In the genomic region with DNA sequence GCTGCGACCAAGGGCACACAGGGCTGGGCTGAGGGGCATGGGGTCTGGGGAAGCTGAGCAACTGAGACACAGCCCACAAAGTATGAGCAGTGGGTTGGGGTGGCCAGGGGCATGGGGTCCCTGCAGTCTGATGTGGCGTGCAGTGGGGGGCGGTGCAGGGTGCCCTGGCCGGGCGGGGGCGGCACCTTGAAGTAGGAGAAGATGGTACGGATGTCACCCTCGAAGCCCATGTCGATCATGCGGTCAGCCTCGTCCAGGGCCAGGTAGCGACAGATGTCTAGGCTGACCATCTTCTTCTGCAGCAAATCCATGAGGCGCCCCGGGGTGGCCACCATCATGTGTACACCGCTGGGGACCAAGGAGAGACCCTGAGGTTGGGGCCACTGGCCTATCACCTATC, we compare ENCODE assay signal across 24 cellular contexts. TPM values are rescaled to one million over a fixed set of nuclear protein-coding genes. Genes with fewer than 3 reads are reported as not detected.
DNase-seq lines count a peak whose midpoint lies in the region; ATAC-seq and TF ChIP-seq lines count a peak whose summit lies in the region.
"Had no signal": no experiment of that assay in that cellular context is flagged by ENCODE, and none has a peak within 500 bp of the region (broad histone marks: within the 10 kb centered on the region; RNA-seq: fewer than 3 reads in every experiment).

No MANE protein-coding gene starts in this region.

- H3K9ac ChIP-seq in mesenchymal stem cell (ENCODE audit: low read length), result no peak overlapping the region
- H3K9ac ChIP-seq: KMS-11 had no signal

- H3K4me2 ChIP-seq in mesenchymal stem cell (ENCODE audit: low read length, poor library complexity, severe bottlenecking), result no peak overlapping the region
- H3K4me2 ChIP-seq: GM23338, KMS-11 had no signal

- no peaks in the 10 kb centered on the region for H3K9me3 Mint-ChIP-seq in activated naive CD8-positive, alpha-beta T cell treated with anti-CD3 and anti-CD28 coated beads, Interleukin-2, amount 10 ng/mL, durations not matched to agents 7 days and 5 days
- H3K9me3 Mint-ChIP-seq in activated naive CD8-positive, alpha-beta T cell treated with anti-CD3 and anti-CD28 coated beads, Interleukin-2, amount 50 U/mL, for 24 hours, result no peaks in the 10 kb centered on the region
- no peaks in the 10 kb centered on the region for H3K9me3 Mint-ChIP-seq in stimulated activated effector memory CD8-positive, alpha-beta T cell treated with anti-CD3 and anti-CD28 coated beads, Interleukin-12 subunit alpha, Interleukin-12 subunit beta, amount 100 ng/mL, for 72 hours
- H3K9me3 Mint-ChIP-seq: CD4-positive, alpha-beta memory T cell; IgD-negative memory B cell had no signal

- no peak for DNase-seq in activated naive CD8-positive, alpha-beta T cell treated with anti-CD3 and anti-CD28 coated beads, Interleukin-2, amount 10 ng/mL, durations not matched to agents 7 days and 5 days
- DNase-seq in activated naive CD8-positive, alpha-beta T cell treated with anti-CD3 and anti-CD28 coated beads, Interleukin-2, amount 50 U/mL, for 24 hours, result no peak
- DNase-seq in mesenchymal stem cell, result no peak
- no peak for DNase-seq in stimulated activated effector memory CD8-positive, alpha-beta T cell treated with anti-CD3 and anti-CD28 coated beads, Interleukin-12 subunit alpha, Interleukin-12 subunit beta, amount 100 ng/mL, for 72 hours (ENCODE audit: low spot score in 2 of 2)
- no peak for DNase-seq in HEK293T (ENCODE audit: extremely low spot score)
- no peak for DNase-seq in SK-N-DZ (ENCODE audit: low spot score)
- DNase-seq in breast epithelium (ENCODE audit: low spot score in 2 of 2), result no peak
- DNase-seq: BE2C; Caco-2; CD4-positive, alpha-beta memory T cell; NCI-H1048; NCI-H1417; NCI-H1694 treated with DMSO at 0.1 percent for 48 hours; NCI-H2081; NCI-H2227 treated with DMSO at 0.1 percent for 48 hours; NCI-H526 treated with DMSO at 0.1 percent for 48 hours had no signal

- H3K36me3 ChIP-seq in HEK293 (ENCODE audit: control insufficient read depth in 2 of 2, insufficient read depth in 1 of 2, low read length in 2 of 2), result peaks cover 6 to 73% of the 10 kb centered on the region in 2 experiments
- H3K36me3 ChIP-seq in mesenchymal stem cell (ENCODE audit: control insufficient read depth in 1 of 2, insufficient read depth in 2 of 2, low read depth in 1 of 2, low read length in 2 of 2), result peaks cover 56 to 74% of the 10 kb centered on the region in 2 experiments
- peaks cover 20% of the 10 kb centered on the region for H3K36me3 ChIP-seq in breast epithelium

- no peak overlapping the region for H2BK5ac ChIP-seq in mesenchymal stem cell (ENCODE audit: low read depth, low read length, poor library complexity, severe bottlenecking)

- POLR2A ChIA-PET in activated naive CD8-positive, alpha-beta T cell treated with anti-CD3 and anti-CD28 coated beads, Interleukin-2, amount 10 ng/mL, durations not matched to agents 7 days and 5 days (lab: Charles Lee), result no interaction called here
- POLR2A ChIA-PET in HEK293 (lab: Yijun Ruan, JAX) (no interaction called here), HEK293T (lab: Yijun Ruan, JAX) (no interaction called here)

- H3K4me1 Mint-ChIP-seq in activated naive CD8-positive, alpha-beta T cell treated with anti-CD3 and anti-CD28 coated beads, Interleukin-2, amount 10 ng/mL, durations not matched to agents 7 days and 5 days, result peaks cover 30% of the 10 kb centered on the region
- peaks cover 50% of the 10 kb centered on the region for H3K4me1 Mint-ChIP-seq in activated naive CD8-positive, alpha-beta T cell treated with anti-CD3 and anti-CD28 coated beads, Interleukin-2, amount 50 U/mL, for 24 hours
- peaks cover 53% of the 10 kb centered on the region for H3K4me1 Mint-ChIP-seq in stimulated activated effector memory CD8-positive, alpha-beta T cell treated with anti-CD3 and anti-CD28 coated beads, Interleukin-12 subunit alpha, Interleukin-12 subunit beta, amount 100 ng/mL, for 72 hours

- H3K36me3 Mint-ChIP-seq in activated naive CD8-positive, alpha-beta T cell treated with anti-CD3 and anti-CD28 coated beads, Interleukin-2, amount 10 ng/mL, durations not matched to agents 7 days and 5 days, result peaks cover 40% of the 10 kb centered on the region
- H3K36me3 Mint-ChIP-seq in activated naive CD8-positive, alpha-beta T cell treated with anti-CD3 and anti-CD28 coated beads, Interleukin-2, amount 50 U/mL, for 24 hours (ENCODE audit: low read depth), result peaks cover 51% of the 10 kb centered on the region
- peaks cover 80% of the 10 kb centered on the region for H3K36me3 Mint-ChIP-seq in stimulated activated effector memory CD8-positive, alpha-beta T cell treated with anti-CD3 and anti-CD28 coated beads, Interleukin-12 subunit alpha, Interleukin-12 subunit beta, amount 100 ng/mL, for 72 hours

- H3K14ac ChIP-seq in mesenchymal stem cell (ENCODE audit: low read length in 2 of 2), result no peak overlapping the region

- H3K4me3 ChIP-seq in HEK293 (ENCODE audit: low read depth, low read length) (no peak overlapping the region), mesenchymal stem cell (ENCODE audit: insufficient read depth in 1 of 2, low read depth in 1 of 2, low read length in 2 of 2) (no peak overlapping the region), breast epithelium (no peak overlapping the region)
- H3K4me3 ChIP-seq: GM23338, HAP-1 had no signal

- no peak overlapping the region for H2BK12ac ChIP-seq in mesenchymal stem cell (ENCODE audit: low read length in 2 of 2)

- H3K9me3 ChIP-seq in HEK293 (ENCODE audit: control insufficient read depth, insufficient read depth, low read depth, low read length) (no peaks in the 10 kb centered on the region), mesenchymal stem cell (ENCODE audit: control insufficient read depth, low read length) (no peaks in the 10 kb centered on the region), breast epithelium (no peaks in the 10 kb centered on the region)
- H3K9me3 ChIP-seq: BE2C, Caco-2, HAP-1 had no signal

- CTCF ChIA-PET in HEK293 (lab: Yijun Ruan, JAX), result no interaction called here
- CTCF ChIA-PET in HEK293T (lab: Yijun Ruan, JAX), result no interaction called here

- TF ChIP-seq CTCF in HEK293 (tag by site-specific recombination; IDR thresholded peaks at IDR 0.05) (no peak), breast epithelium (IDR thresholded peaks at IDR 0.05) (no peak)

- no peak overlapping the region for H3K4ac ChIP-seq in mesenchymal stem cell (ENCODE audit: low read depth in 1 of 2, low read length in 2 of 2)

- intact Hi-C loops in breast epithelium (cut with DNase I; ENCODE audit: low total_unique reads), result no loop called here

- 96% methylated on average over 15 of the region's 15 CpGs for WGBS in mesenchymal stem cell

- H4K91ac ChIP-seq in mesenchymal stem cell (ENCODE audit: low read length), result no peak overlapping the region

- peaks cover 39% of the 10 kb centered on the region for H3K79me1 ChIP-seq in mesenchymal stem cell (replicated peaks; ENCODE audit: low read length, poor library complexity, severe bottlenecking)

- no peak overlapping the region for H3K27ac ChIP-seq in HEK293 (ENCODE audit: extremely low read depth, low read depth, low read length)
- H3K27ac ChIP-seq in mesenchymal stem cell (ENCODE audit: low read length, poor library complexity, severe bottlenecking), result no peak overlapping the region
- no peak overlapping the region for H3K27ac ChIP-seq in breast epithelium
- H3K27ac ChIP-seq: 22Rv1, KMS-11 had no signal

- peak overlapping the region; percentile 2 for H2BK15ac ChIP-seq in mesenchymal stem cell (ENCODE audit: low read depth, poor library complexity, severe bottlenecking)

- no peak overlapping the region for H2AFZ ChIP-seq in mesenchymal stem cell (ENCODE audit: low read depth, low read length)
- H2AFZ ChIP-seq: GM23338 had no signal

- H3K4me1 ChIP-seq in HEK293 (ENCODE audit: control insufficient read depth, insufficient read depth, low read length), result no peaks in the 10 kb centered on the region
- peaks cover 18% of the 10 kb centered on the region for H3K4me1 ChIP-seq in mesenchymal stem cell (ENCODE audit: control insufficient read depth, insufficient read depth, low read depth, low read length)
- H3K4me1 ChIP-seq in breast epithelium, result peaks cover 8% of the 10 kb centered on the region in 2 donors

- no peak for TF ChIP-seq POLR2A in breast epithelium (IDR thresholded peaks at IDR 0.05)

- no peak overlapping the region for H3K23ac ChIP-seq in mesenchymal stem cell (ENCODE audit: low read length in 2 of 2)

- H2BK120ac ChIP-seq in mesenchymal stem cell (ENCODE audit: low read depth, low read length), result no peak overlapping the region

- H3K27me3 ChIP-seq in mesenchymal stem cell (ENCODE audit: control insufficient read depth in 1 of 2, insufficient read depth in 1 of 2, low read length in 2 of 2) (no peaks in the 10 kb centered on the region), breast epithelium (no peaks in the 10 kb centered on the region)
- H3K27me3 ChIP-seq: BE2C had no signal

- H2AK5ac ChIP-seq in mesenchymal stem cell (ENCODE audit: low read length, severe bottlenecking), result no peak overlapping the region

- H4K8ac ChIP-seq in mesenchymal stem cell (ENCODE audit: low read length), result no peak overlapping the region

- ATAC-seq in activated naive CD8-positive, alpha-beta T cell treated with anti-CD3 and anti-CD28 coated beads, Interleukin-2, amount 10 ng/mL, durations not matched to agents 7 days and 5 days (ENCODE audit: low read depth), result no peak
- ATAC-seq in activated naive CD8-positive, alpha-beta T cell treated with anti-CD3 and anti-CD28 coated beads, Interleukin-2, amount 50 U/mL, for 24 hours, result no peak
- ATAC-seq in stimulated activated effector memory CD8-positive, alpha-beta T cell treated with anti-CD3 and anti-CD28 coated beads, Interleukin-12 subunit alpha, Interleukin-12 subunit beta, amount 100 ng/mL, for 72 hours, result no peak
- ATAC-seq: GM23338, Panc1, SK-N-SH treated with all-trans-retinoic acid at 6 μM for 48 hours had no signal

- peak overlapping the region; percentile 47 for H3K4me3 Mint-ChIP-seq in activated naive CD8-positive, alpha-beta T cell treated with anti-CD3 and anti-CD28 coated beads, Interleukin-2, amount 10 ng/mL, durations not matched to agents 7 days and 5 days
- no peak overlapping the region for H3K4me3 Mint-ChIP-seq in activated naive CD8-positive, alpha-beta T cell treated with anti-CD3 and anti-CD28 coated beads, Interleukin-2, amount 50 U/mL, for 24 hours
- H3K4me3 Mint-ChIP-seq in stimulated activated effector memory CD8-positive, alpha-beta T cell treated with anti-CD3 and anti-CD28 coated beads, Interleukin-12 subunit alpha, Interleukin-12 subunit beta, amount 100 ng/mL, for 72 hours, result no peak overlapping the region
- H3K4me3 Mint-ChIP-seq: GM23338 had no signal

- H3K27ac Mint-ChIP-seq in activated naive CD8-positive, alpha-beta T cell treated with anti-CD3 and anti-CD28 coated beads, Interleukin-2, amount 10 ng/mL, durations not matched to agents 7 days and 5 days, result no peak overlapping the region
- no peak overlapping the region for H3K27ac Mint-ChIP-seq in activated naive CD8-positive, alpha-beta T cell treated with anti-CD3 and anti-CD28 coated beads, Interleukin-2, amount 50 U/mL, for 24 hours
- peak overlapping the region; percentile 90 for H3K27ac Mint-ChIP-seq in stimulated activated effector memory CD8-positive, alpha-beta T cell treated with anti-CD3 and anti-CD28 coated beads, Interleukin-12 subunit alpha, Interleukin-12 subunit beta, amount 100 ng/mL, for 72 hours
- H3K27ac Mint-ChIP-seq: GM23338 had no signal

- H3K27me3 Mint-ChIP-seq in activated naive CD8-positive, alpha-beta T cell treated with anti-CD3 and anti-CD28 coated beads, Interleukin-2, amount 10 ng/mL, durations not matched to agents 7 days and 5 days, result no peaks in the 10 kb centered on the region
- peaks cover 3% of the 10 kb centered on the region for H3K27me3 Mint-ChIP-seq in activated naive CD8-positive, alpha-beta T cell treated with anti-CD3 and anti-CD28 coated beads, Interleukin-2, amount 50 U/mL, for 24 hours
- H3K27me3 Mint-ChIP-seq: CD4-positive, alpha-beta memory T cell; IgD-negative memory B cell had no signal

- no peak overlapping the region for H3K18ac ChIP-seq in mesenchymal stem cell (ENCODE audit: low read depth in 1 of 2, low read length in 2 of 2)

RNA-seq across cellular contexts. Expression of a gene that starts 3.3 kb away (rescaled TPM):
- 100 to 1,000 TPM; 132 to 135 TPM for total RNA-seq in activated naive CD8-positive, alpha-beta T cell treated with anti-CD3 and anti-CD28 coated beads, Interleukin-2, amount 10 ng/mL, durations not matched to agents 7 days and 5 days
- polyA plus RNA-seq in mesenchymal stem cell (2013, experiment 1 of 2), result 45.5 TPM
- polyA plus RNA-seq in mesenchymal stem cell (2013, experiment 2 of 2), result 41.7 TPM
- 91.5 and 112 TPM in 2 replicates for polyA plus RNA-seq in SK-N-DZ (2014; cell fraction: cytosol; rRNA removed)
- 273 and 280 TPM in 2 replicates for polyA plus RNA-seq in SK-N-DZ (2014; cell fraction: nucleus; rRNA removed)
- total RNA-seq in breast epithelium, result 100 to 1,000 TPM in 2 of 3 donors, 10 to 100 TPM in 1; 76.0 to 110 (median 103) TPM

RNA-seq across cellular contexts. Expression of a gene that starts 3.9 kb away (rescaled TPM):
- 1 to 10 TPM; 3.7 to 6.0 TPM for total RNA-seq in activated naive CD8-positive, alpha-beta T cell treated with anti-CD3 and anti-CD28 coated beads, Interleukin-2, amount 10 ng/mL, durations not matched to agents 7 days and 5 days
- polyA plus RNA-seq in mesenchymal stem cell (2013, experiment 1 of 2), result 1.3 TPM
- polyA plus RNA-seq in mesenchymal stem cell (2013, experiment 2 of 2), result 1.4 TPM
- polyA plus RNA-seq in SK-N-DZ (2014; cell fraction: cytosol; rRNA removed), result 3.6 and 10.6 TPM in 2 replicates
- 39.9 and 78.7 TPM in 2 replicates for polyA plus RNA-seq in SK-N-DZ (2014; cell fraction: nucleus; rRNA removed)
- 1 to 10 TPM; 1.6 to 7.2 (median 6.6) TPM for total RNA-seq in breast epithelium

RNA-seq across cellular contexts. Expression of a gene that starts 16.1 kb away (rescaled TPM):
- 10 to 100 TPM; 51.6 to 60.6 TPM for total RNA-seq in activated naive CD8-positive, alpha-beta T cell treated with anti-CD3 and anti-CD28 coated beads, Interleukin-2, amount 10 ng/mL, durations not matched to agents 7 days and 5 days
- 221 TPM for polyA plus RNA-seq in mesenchymal stem cell (2013, experiment 1 of 2)
- 213 TPM for polyA plus RNA-seq in mesenchymal stem cell (2013, experiment 2 of 2)
- polyA plus RNA-seq in SK-N-DZ (2014; cell fraction: cytosol; rRNA removed), result 85.0 and 96.3 TPM in 2 replicates
- 107 and 131 TPM in 2 replicates for polyA plus RNA-seq in SK-N-DZ (2014; cell fraction: nucleus; rRNA removed)
- 10 to 100 TPM; 17.1 to 61.9 (median 42.6) TPM for total RNA-seq in breast epithelium

RNA-seq across cellular contexts. Expression of a gene that starts 40.1 kb away (rescaled TPM):
- 10 to 100 TPM; 82.5 to 87.0 TPM for total RNA-seq in activated naive CD8-positive, alpha-beta T cell treated with anti-CD3 and anti-CD28 coated beads, Interleukin-2, amount 10 ng/mL, durations not matched to agents 7 days and 5 days
- 149 TPM for polyA plus RNA-seq in mesenchymal stem cell (2013, experiment 1 of 2)
- 150 TPM for polyA plus RNA-seq in mesenchymal stem cell (2013, experiment 2 of 2)
- polyA plus RNA-seq in SK-N-DZ (2014; cell fraction: cytosol; rRNA removed), result 248 and 315 TPM in 2 replicates
- polyA plus RNA-seq in SK-N-DZ (2014; cell fraction: nucleus; rRNA removed), result 379 and 553 TPM in 2 replicates
- total RNA-seq in breast epithelium, result 10 to 100 TPM; 30.7 to 94.6 (median 61.3) TPM

RNA-seq across cellular contexts. Expression of a gene that starts 40.9 kb away (rescaled TPM):
- total RNA-seq in activated naive CD8-positive, alpha-beta T cell treated with anti-CD3 and anti-CD28 coated beads, Interleukin-2, amount 10 ng/mL, durations not matched to agents 7 days and 5 days, result 100 to 1,000 TPM; 142 to 153 TPM
- 23.6 TPM for polyA plus RNA-seq in mesenchymal stem cell (2013, experiment 1 of 2)
- 21.0 TPM for polyA plus RNA-seq in mesenchymal stem cell (2013, experiment 2 of 2)
- polyA plus RNA-seq in SK-N-DZ (2014; cell fraction: cytosol; rRNA removed), result 41.3 and 41.5 TPM in 2 replicates
- 321 and 386 TPM in 2 replicates for polyA plus RNA-seq in SK-N-DZ (2014; cell fraction: nucleus; rRNA removed)
- 10 to 100 TPM; 35.4 to 81.5 (median 77.0) TPM for total RNA-seq in breast epithelium
